Comparison of ENCODE assay signal across 9 cellular contexts in the genomic region with DNA sequence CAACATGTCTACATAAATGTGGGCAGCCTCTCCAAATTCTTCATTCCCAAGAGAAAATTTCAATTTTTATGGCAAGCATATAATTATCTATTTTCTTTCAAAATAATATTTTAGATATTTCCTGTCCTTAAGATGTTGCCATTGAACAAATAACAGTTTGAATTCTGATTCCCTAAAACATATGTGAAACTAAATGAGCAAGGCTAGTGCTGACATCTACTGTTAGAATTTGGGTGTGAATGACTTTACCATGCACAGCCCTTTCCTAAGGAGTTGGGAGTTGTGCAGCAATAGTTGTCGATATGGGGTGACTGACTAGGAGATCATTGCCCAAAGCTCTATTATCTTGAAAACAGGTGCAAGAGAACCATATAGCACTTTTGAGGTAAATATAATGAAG.
DNase-seq lines count a peak whose midpoint lies in the region; FAIRE-seq and TF ChIP-seq lines count a peak whose summit lies in the region.
"Had no signal": no experiment of that assay in that cellular context is flagged by ENCODE, and none has a peak within 500 bp of the region (broad histone marks: within the 10 kb centered on the region; RNA-seq: fewer than 3 reads in every experiment).

No MANE protein-coding gene starts in this region.

- TF ChIP-seq CTCF in H1 (IDR thresholded peaks at IDR 0.05; ENCODE audit: control extremely low read depth in 1 of 3, insufficient read depth in 1 of 3, low read depth in 1 of 3, low read length in 3 of 3): peak in 2 of 3 experiments; percentile 35 to 57; a peak in 2 of 4 replicates

- DNase-seq in SIG-M5 treated with dmso at 0.1 percent for 504 hours (lab: John Stamatoyannopoulos, UW; ENCODE audit: unreplicated experiment) (peak; percentile 41), SIG-M5 (lab: John Stamatoyannopoulos, UW) (no peak), NOMO-1 treated with dmso at 0.1 percent for 144 hours (lab: John Stamatoyannopoulos, UW; ENCODE audit: unreplicated experiment) (peak; percentile 15), H1 (ENCODE audit: low read depth in 1 of 2, low spot score in 2 of 2) (no peak), midbrain (lab: John Stamatoyannopoulos, UW) (peak; percentile 27)
- no peak for DNase-seq in activated naive CD4-positive, alpha-beta T cell treated with Interleukin-2 at 50 U/mL for 16 hours
- no peak for DNase-seq in stimulated activated CD4-positive, alpha-beta T cell treated with anti-CD3 and anti-CD28 coated beads, Interleukin-12 subunit alpha, Interleukin-12 subunit beta, amount 100 ng/mL, for 4 hours
- no peak for DNase-seq in activated CD4-positive, alpha-beta T cell treated with anti-CD3 and anti-CD28 coated beads for 4 hours
- DNase-seq: activated naive CD8-positive, alpha-beta T cell treated with anti-CD3 and anti-CD28 coated beads, Interleukin-2, amount 10 ng/mL, durations not matched to agents 7 days and 5 days had no signal

- H2BK12ac ChIP-seq in H1 (ENCODE audit: low read depth, low read length): no peak overlapping the region

- no peak overlapping the region for H3K23ac ChIP-seq in H1 (ENCODE audit: insufficient read length)

- no peaks in the 10 kb centered on the region for H3K23me2 ChIP-seq in H1 (ENCODE audit: low read depth, low read length)

- no peak for TF ChIP-seq POLR2A in H1 (IDR thresholded peaks at IDR 0.05; ENCODE audit: control extremely low read depth in 1 of 2, low read depth in 2 of 2, low read length in 2 of 2)

- no peak overlapping the region for H3K27ac ChIP-seq in H1 (ENCODE audit: low read depth, low read length)

- CTCF ChIA-PET in H1 (lab: Charles Lee; ENCODE audit: partially characterized antibody): interaction anchor here (0.6 to 3.2 kb wide), 16 partner anchors 10 to 911 kb away, joined by 3 to 22 read pairs (median 4); no protein-coding TSS in a partner anchor

- no peak overlapping the region for H3K4me3 ChIP-seq in H1 (ENCODE audit: extremely low read depth in 1 of 4, insufficient read depth in 2 of 4, low read depth in 3 of 4, low read length in 4 of 4)

- no peak overlapping the region for H3K18ac ChIP-seq in H1 (ENCODE audit: extremely low read depth, low read length)

- H3K27me3 ChIP-seq in H1 (replicated peaks in 1 of 4; ENCODE audit: control insufficient read depth in 3 of 4, extremely low read depth in 1 of 4, insufficient read depth in 3 of 4, low read length in 3 of 4): no peaks in the 10 kb centered on the region

- H3K9me3 ChIP-seq in H1 (ENCODE audit: insufficient read depth in 2 of 2, low read depth in 1 of 2, low read length in 1 of 2): no peaks in the 10 kb centered on the region

- peak; percentile 69 for FAIRE-seq in H1 (lab: Jason Lieb, UNC)

- no peak overlapping the region for H3K14ac ChIP-seq in H1 (ENCODE audit: insufficient read length)

- no peak overlapping the region for H2AK5ac ChIP-seq in H1 (ENCODE audit: low read depth, low read length)

- H2BK120ac ChIP-seq in H1 (replicated peaks; ENCODE audit: low read depth, low read length): no peak overlapping the region

- H4K8ac ChIP-seq in H1 (ENCODE audit: extremely low read depth, insufficient read depth, low read length): no peak overlapping the region

- H3K4me1 ChIP-seq in H1 (replicated peaks in 1 of 4; ENCODE audit: control insufficient read depth in 3 of 4, insufficient read depth in 4 of 4, low read length in 3 of 4): no peaks in the 10 kb centered on the region

- H2BK15ac ChIP-seq in H1 (ENCODE audit: low read length): no peak overlapping the region

- H4K20me1 ChIP-seq in H1 (replicated peaks in 1 of 2; ENCODE audit: control insufficient read depth in 1 of 2, insufficient read depth in 2 of 2, low read length in 2 of 2): no peaks in the 10 kb centered on the region

- H3K79me1 ChIP-seq in H1 (ENCODE audit: low read depth, low read length): no peaks in the 10 kb centered on the region

- 78% methylated on average over 1 of the region's 1 CpG; no CpG with 5 or more reads in 1 of the 2 experiments for WGBS in H1 (ENCODE audit: extremely low coverage in 1 of 2, insufficient coverage in 1 of 2, insufficient read length in 1 of 2, insufficient replicate concordance in 2 of 2, low coverage in 1 of 2, low lambda C conversion rate in 2 of 2, missing lambda C conversion rate in 1 of 2), 2 experiments

- H3K4me2 ChIP-seq in H1 (ENCODE audit: insufficient read depth in 1 of 2, low read depth in 2 of 2, low read length in 2 of 2): no peak overlapping the region

- no peak overlapping the region for H2AFZ ChIP-seq in H1 (ENCODE audit: low read length)

- H3K9ac ChIP-seq in H1 (replicated peaks in 1 of 4; ENCODE audit: extremely low read depth in 1 of 4, low read depth in 3 of 4, low read length in 3 of 4): no peak overlapping the region

- no peak overlapping the region for H3K4ac ChIP-seq in H1 (replicated peaks; ENCODE audit: insufficient read length, low read depth, low read length)

- peak; percentile 79 to 81 for TF ChIP-seq RAD21 in H1 (IDR thresholded peaks at IDR 0.05 in 1 of 2, conservative IDR thresholded peaks at IDR 0.05 in 1 of 2; ENCODE audit: low read depth in 2 of 2, low read length in 2 of 2)

- no peak overlapping the region for H3K56ac ChIP-seq in H1 (replicated peaks; ENCODE audit: insufficient read length, low read depth, low read length)

- no peak overlapping the region for H4K91ac ChIP-seq in H1 (replicated peaks; ENCODE audit: insufficient read length, low read length)

- no peaks in the 10 kb centered on the region for H3K36me3 ChIP-seq in H1 (ENCODE audit: control insufficient read depth in 2 of 4, insufficient read depth in 4 of 4, low read length in 3 of 4)

- no peak for TF ChIP-seq EP300 in H1 (IDR thresholded peaks at IDR 0.05; ENCODE audit: borderline replicate concordance in 1 of 2, low read depth in 2 of 2, low read length in 2 of 2)

- H4K5ac ChIP-seq in H1 (ENCODE audit: insufficient read length, low read depth, low read length): no peak overlapping the region

- no peaks in the 10 kb centered on the region for H3K79me2 ChIP-seq in H1 (ENCODE audit: control insufficient read depth in 1 of 2, insufficient read depth in 2 of 2, low read length in 2 of 2)

- H2BK5ac ChIP-seq in H1 (ENCODE audit: low read depth, low read length): no peak overlapping the region

- no peak overlapping the region for H2BK20ac ChIP-seq in H1 (ENCODE audit: low read length)

- POLR2A ChIA-PET in H1 (lab: Charles Lee; ENCODE audit: partially characterized antibody): interaction anchor here (1.5 kb wide), 1 partner anchor 259 kb away, joined by 4 read pairs; no protein-coding TSS in a partner anchor

TF ChIP-seq in H1, 55 proteins besides CTCF, POLR2A, EP300 and RAD21:
- no peak for TF ChIP-seq ATF2 (IDR thresholded peaks at IDR 0.05; ENCODE audit: low read length)
- TF ChIP-seq, protein P1, sequence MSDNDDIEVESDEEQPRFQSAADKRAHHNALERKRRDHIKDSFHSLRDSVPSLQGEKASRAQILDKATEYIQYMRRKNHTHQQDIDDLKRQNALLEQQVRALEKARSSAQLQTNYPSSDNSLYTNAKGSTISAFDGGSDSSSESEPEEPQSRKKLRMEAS (IDR thresholded peaks at IDR 0.05): no peak
- TF ChIP-seq BCL11A (IDR thresholded peaks at IDR 0.05; ENCODE audit: low read depth in 2 of 2, low read length in 2 of 2): no peak
- no peak for TF ChIP-seq BRCA1 (IDR thresholded peaks at IDR 0.05; ENCODE audit: low read depth, low read length)
- no peak for TF ChIP-seq MAFK (IDR thresholded peaks at IDR 0.05; ENCODE audit: low read depth, low read length)
- no peak for TF ChIP-seq GABPA (IDR thresholded peaks at IDR 0.05; ENCODE audit: borderline replicate concordance, insufficient read depth, low read length)
- TF ChIP-seq CREB1 (IDR thresholded peaks at IDR 0.05): no peak
- no peak for TF ChIP-seq CBX5 (IDR thresholded peaks at IDR 0.05; ENCODE audit: low read depth, low read length)

Comparison
In these comparisons a context has a peak if more than half of its experiments do, and no peak if none do; other contexts are left out.
1. DNase-seq: peak in SIG-M5 treated with dmso at 0.1 percent for 504 hours (single experiment), NOMO-1 treated with dmso at 0.1 percent for 144 hours (single experiment) and midbrain (single experiment); none in SIG-M5 (single experiment), H1 (0 of 2), activated naive CD4-positive, alpha-beta T cell treated with Interleukin-2 at 50 U/mL for 16 hours (single experiment), stimulated activated CD4-positive, alpha-beta T cell treated with anti-CD3 and anti-CD28 coated beads, Interleukin-12 subunit alpha, Interleukin-12 subunit beta, amount 100 ng/mL, for 4 hours (single experiment) and activated CD4-positive, alpha-beta T cell treated with anti-CD3 and anti-CD28 coated beads for 4 hours (0 of 2).